In genomic region chr11:76837696-76838421, GRCh38 we compare ENCODE assay signal across 26 cellular contexts. TPM values are rescaled to one million over a fixed set of nuclear protein-coding genes. Genes with fewer than 3 reads are reported as not detected.
DNase-seq lines count a peak whose midpoint lies in the region; ATAC-seq, FAIRE-seq and TF ChIP-seq lines count a peak whose summit lies in the region.
"Had no signal": no experiment of that assay in that cellular context is flagged by ENCODE, and none has a peak within 500 bp of the region (broad histone marks: within the 10 kb centered on the region; RNA-seq: fewer than 3 reads in every experiment).

No MANE protein-coding gene starts in this region.

- no peak overlapping the region for H2BK15ac ChIP-seq in mesendoderm (replicated peaks; ENCODE audit: low read depth)

- DNase-seq in right cardiac atrium = peak in 1 of 3 donors; percentile 55
- DNase-seq in Right ventricle myocardium superior = no peak
- DNase-seq in K562 (ENCODE audit: extremely low read depth in 1 of 4, low spot score in 3 of 4) = no peak
- no peak for DNase-seq in mesendoderm
- DNase-seq in kidney glomerular epithelial cell (lab: John Stamatoyannopoulos, UW) = no peak
- DNase-seq in NCI-H69 (lab: John Stamatoyannopoulos, UW) = no peak
- no peak for DNase-seq in NCI-H187 treated with DMSO at 0.1 percent for 48 hours (lab: John Stamatoyannopoulos, UW)
- DNase-seq in epidermal melanocyte (ENCODE audit: insufficient read length, low spot score) = no peak
- DNase-seq: activated CD8-positive, alpha-beta memory T cell treated with anti-CD3 and anti-CD28 coated beads, Interleukin-2, amount 50 U/mL, for 48 hours; activated CD8-positive, alpha-beta T cell treated with anti-CD3 and anti-CD28 coated beads for 36 hours; activated naive CD4-positive, alpha-beta T cell treated with anti-CD3 and anti-CD28 coated beads, Interleukin-2, amount 10 ng/mL, durations not matched to agents 7 days and 5 days; DMS153; natural killer cell; NCI-H1417 treated with DMSO at 0.1 percent for 48 hours; NCI-H2081; NCI-H2227 treated with DMSO at 0.1 percent for 48 hours; SHP77 treated with DMSO at 0.1 percent for 48 hours; stimulated activated naive CD8-positive, alpha-beta T cell treated with anti-CD3 and anti-CD28 coated beads, Interleukin-15, Interleukin-2, amounts not matched to agents 100 U/mL and 50 U/mL, for 24 hours; T-helper 2 cell; uterus had no signal

- peak overlapping the region; percentile 6; the same call in 1 of the 2 replicates for H3K4me2 ChIP-seq in K562 (ENCODE audit: insufficient read depth, low read length)
- H3K4me2 ChIP-seq in mesendoderm (ENCODE audit: low read length) = no peak overlapping the region
- H3K4me2 ChIP-seq: smooth muscle cell had no signal

- no peak overlapping the region for H3K18ac ChIP-seq in mesendoderm (ENCODE audit: low read length)

- WGBS in right cardiac atrium = 62% methylated on average over 3 of the region's 3 CpGs
- 26% methylated on average over 3 of the region's 3 CpGs for WGBS in K562 (ENCODE audit: insufficient coverage, low coverage, missing lambda C conversion rate)
- WGBS in mesendoderm (ENCODE audit: extremely low coverage, insufficient coverage, low lambda C conversion rate) = no CpG with 5 or more reads among the region's 3 CpGs

- no peaks in the 10 kb centered on the region for H3K9me1 ChIP-seq in K562 (ENCODE audit: control insufficient read depth, insufficient read depth, low read length)

- H3K27me3 ChIP-seq in right cardiac atrium (ENCODE audit: control insufficient read depth, insufficient read depth) (no peaks in the 10 kb centered on the region), K562 (ENCODE audit: control insufficient read depth in 2 of 2, insufficient read depth in 2 of 2, low read length in 2 of 2) (no peaks in the 10 kb centered on the region), mesendoderm (ENCODE audit: insufficient read depth, low read length, poor library complexity) (no peaks in the 10 kb centered on the region)
- H3K27me3 ChIP-seq: dorsolateral prefrontal cortex, uterus had no signal

- H3K9ac ChIP-seq in K562 (ENCODE audit: insufficient read depth in 1 of 2, low read depth in 2 of 2, low read length in 2 of 2) (peak overlapping the region in 1 of 2 experiments; percentile 72; a peak in 1 of 4 replicates), mesendoderm (ENCODE audit: low read length) (peak overlapping the region; percentile 29)

- H2AFZ ChIP-seq in K562 (ENCODE audit: low read depth, low read length) = peak overlapping the region; percentile 48

- intact Hi-C loops in right cardiac atrium (cut with DNase I) (no loop called here), Right ventricle myocardium superior (cut with DNase I) (no loop called here), K562 (cut with micrococcal nuclease) (loop anchor here (1.0 to 5.0 kb wide), 4 partner anchors 28 to 104 kb away; no protein-coding TSS in a partner anchor)

- no peaks in the 10 kb centered on the region for H3K79me1 ChIP-seq in mesendoderm (ENCODE audit: low read length)

- H3K9me3 ChIP-seq in right cardiac atrium (ENCODE audit: control insufficient read depth, low read length) (no peaks in the 10 kb centered on the region), K562 (replicated peaks; ENCODE audit: control insufficient read depth, insufficient read depth, low read depth, low read length) (no peaks in the 10 kb centered on the region)
- H3K9me3 ChIP-seq: uterus had no signal

- CTCF ChIA-PET in K562 (lab: Yijun Ruan, JAX; ENCODE audit: low intra/inter-chr PET ratio) = interaction anchor here (1.5 to 3.9 kb wide), 3 partner anchors 28 to 104 kb away, joined by 4 to 17 read pairs (median 9); no protein-coding TSS in a partner anchor

- no peak overlapping the region for H2BK120ac ChIP-seq in mesendoderm (ENCODE audit: low read depth, low read length)

- peak in 1 of 2 donors; percentile 49 for ATAC-seq in right cardiac atrium
- ATAC-seq in Right ventricle myocardium superior (ENCODE audit: poor library complexity) = no peak
- ATAC-seq in K562 = peak; percentile 4; the same call in 1 of the 3 replicates
- ATAC-seq: activated CD4-positive, alpha-beta T cell treated with anti-CD3 and anti-CD28 coated beads for 36 hours; activated CD8-positive, alpha-beta T cell treated with anti-CD3 and anti-CD28 coated beads for 36 hours; natural killer cell; stimulated activated naive CD8-positive, alpha-beta T cell treated with anti-CD3 and anti-CD28 coated beads, Interleukin-15, Interleukin-2, amounts not matched to agents 100 U/mL and 50 U/mL, for 24 hours had no signal

- no peak for TF ChIP-seq POLR2A in K562 (conservative IDR thresholded peaks at IDR 0.05)

- H3K4ac ChIP-seq in mesendoderm (ENCODE audit: low read depth, low read length) = no peak overlapping the region

- in situ Hi-C loops in K562 (cut with MboI) = no loop called here

- FAIRE-seq in K562 (lab: Jason Lieb, UNC) = peak; percentile 35
- FAIRE-seq: GM12891 had no signal

- H3K23ac ChIP-seq in mesendoderm (ENCODE audit: low read length) = no peak overlapping the region

- no peak overlapping the region for H3K4me3 ChIP-seq in right cardiac atrium (ENCODE audit: low read length)
- no peak overlapping the region for H3K4me3 ChIP-seq in K562
- H3K4me3 ChIP-seq in mesendoderm (ENCODE audit: low read length) = no peak overlapping the region
- H3K4me3 ChIP-seq: dorsolateral prefrontal cortex, smooth muscle cell, uterus had no signal

- no peak overlapping the region for H3K56ac ChIP-seq in mesendoderm (ENCODE audit: low read length)

- H4K8ac ChIP-seq in mesendoderm (ENCODE audit: low read depth, low read length) = no peak overlapping the region

- H3K36me3 ChIP-seq in K562 (ENCODE audit: control insufficient read depth, insufficient read depth, low read length) (no peaks in the 10 kb centered on the region), mesendoderm (ENCODE audit: control insufficient read depth, insufficient read depth, low read length) (no peaks in the 10 kb centered on the region)
- H3K36me3 ChIP-seq: uterus had no signal

- TF ChIP-seq RAD21 in K562 (CRISPR knock-in tag; conservative IDR thresholded peaks at IDR 0.05 in 1 of 2, IDR thresholded peaks at IDR 0.05 in 1 of 2) = no peak

- POLR2A ChIA-PET in K562 (lab: Yijun Ruan, JAX) = interaction anchor here (0.7 kb wide), 2 partner anchors 29 to 1294 kb away, joined by 3 read pairs; no protein-coding TSS in a partner anchor

- no peak for TF ChIP-seq CTCF in K562 (IDR thresholded peaks at IDR 0.05 in 2 of 3, conservative IDR thresholded peaks at IDR 0.05 in 1 of 3; ENCODE audit: insufficient read depth in 2 of 3, low read depth in 1 of 3, low read length in 3 of 3)

- BruUV-seq in K562 (replicated peaks; lab: Mats Ljungman, UMichigan) = no TSS peak

- peak overlapping the region; percentile 6 for H3K27ac ChIP-seq in right cardiac atrium (ENCODE audit: low read length)
- H3K27ac ChIP-seq in K562 (ENCODE audit: extremely low read depth, low read depth, low read length) = no peak overlapping the region
- H3K27ac ChIP-seq in mesendoderm (ENCODE audit: low read depth, low read length) = no peak overlapping the region
- H3K27ac ChIP-seq: HL-60, uterus had no signal

- TF ChIP-seq EP300 in K562 (IDR thresholded peaks at IDR 0.05; ENCODE audit: low read length) = no peak

- H4K5ac ChIP-seq in mesendoderm (ENCODE audit: low read length) = no peak overlapping the region

- H2AK5ac ChIP-seq in mesendoderm (ENCODE audit: low read length) = no peak overlapping the region

- no peaks in the 10 kb centered on the region for H4K20me1 ChIP-seq in K562 (replicated peaks; ENCODE audit: control insufficient read depth, insufficient read depth, low read length)

- no peak overlapping the region for H2BK5ac ChIP-seq in mesendoderm (ENCODE audit: low read length)

- H3K79me2 ChIP-seq in K562 (ENCODE audit: control insufficient read depth, insufficient read depth, low read length) (no peaks in the 10 kb centered on the region), mesendoderm (ENCODE audit: control insufficient read depth, insufficient read depth, low read length) (no peaks in the 10 kb centered on the region)

- H3K4me1 ChIP-seq in right cardiac atrium (ENCODE audit: control insufficient read depth, insufficient read depth, low read length) = peaks cover 6% of the 10 kb centered on the region
- H3K4me1 ChIP-seq in K562 (replicated peaks in 1 of 2; ENCODE audit: control insufficient read depth in 2 of 2, insufficient read depth in 2 of 2, low read length in 2 of 2) = peaks cover 24 to 28% of the 10 kb centered on the region in 2 experiments; a peak in 3 of 5 replicates
- H3K4me1 ChIP-seq in mesendoderm (ENCODE audit: control insufficient read depth, low read depth, low read length) = peaks cover 9% of the 10 kb centered on the region
- H3K4me1 ChIP-seq: uterus had no signal

RNA-seq across cellular contexts. Expression of gene ACER3, which starts 22.9 kb away (rescaled TPM):
- total RNA-seq in right cardiac atrium (10 to 100 TPM; 10.6 to 16.1 (median 12.9) TPM), Right ventricle myocardium superior (10.3 TPM), K562 (2014; rRNA removed) (5.6 and 7.5 TPM in 2 replicates), K562 (2014; rRNA removed; fragmentation: Illumina TruSeq; extraction: Trizol) (9.5 and 13.3 TPM in 2 replicates), K562 (2015; rRNA removed; fragmentation: Illumina TruSeq; extraction: Trizol) (8.6 and 10.3 TPM in 2 replicates), K562 (2021) (10.5 and 13.1 TPM in 2 replicates)
- polyA plus RNA-seq in right cardiac atrium (4.1 TPM), K562 (2011; rRNA removed) (18.7 and 23.8 TPM in 2 replicates), K562 (2014; fragmentation: Illumina TruSeq; extraction: Trizol) (8.2 and 11.3 TPM in 2 replicates), K562 (2014; fragmentation: Nextera tagmentation; extraction: Ambion mirVana) (1 to 10 TPM; 2.0 to 3.0 TPM), K562 (2014; rRNA removed) (6.1 and 6.2 TPM in 2 replicates)
- 28.7 and 32.1 TPM in 2 replicates for total RNA-seq in K562 (2011; cell fraction: chromatin; rRNA removed; ENCODE audit: low replicate concordance)
- 16.7 and 18.3 TPM in 2 replicates for total RNA-seq in K562 (2011; cell fraction: nucleolus; rRNA removed)
- 17.2 and 24.5 TPM in 2 replicates for total RNA-seq in K562 (2011; cell fraction: nucleoplasm; rRNA removed)
- 6.5 and 9.3 TPM in 2 replicates for polyA plus RNA-seq in K562 (2011; cell fraction: cytosol; rRNA removed)
- polyA plus RNA-seq in K562 (2011; cell fraction: nucleus; rRNA removed) = 11.8 and 12.2 TPM in 2 replicates
- polyA plus RNA-seq in K562 (2012) = 6.9 and 7.1 TPM in 2 replicates
- polyA minus RNA-seq in K562 (2011; rRNA and poly(A)+ RNA removed) = 21.6 and 23.6 TPM in 2 replicates
- 5.0 and 5.7 TPM in 2 replicates for polyA minus RNA-seq in K562 (2011; cell fraction: cytosol; rRNA and poly(A)+ RNA removed)
- polyA minus RNA-seq in K562 (2011; cell fraction: nucleus; rRNA and poly(A)+ RNA removed) = 14.5 and 14.7 TPM in 2 replicates
- 9.5 TPM for polyA plus RNA-seq in mesendoderm (2013, experiment 1 of 2)
- 9.0 TPM for polyA plus RNA-seq in mesendoderm (2013, experiment 2 of 2)

RNA-seq across cellular contexts. Expression of gene TSKU, which starts 54.7 kb away (rescaled TPM):
- total RNA-seq in right cardiac atrium (10 to 100 TPM; 10.6 to 26.8 (median 15.3) TPM), Right ventricle myocardium superior (17.2 TPM), K562 (2014; rRNA removed) (8.4 and 14.1 TPM in 2 replicates), K562 (2014; rRNA removed; fragmentation: Illumina TruSeq; extraction: Trizol) (3.3 and 4.2 TPM in 2 replicates), K562 (2015; rRNA removed; fragmentation: Illumina TruSeq; extraction: Trizol) (6.6 and 6.8 TPM in 2 replicates), K562 (2021) (11.9 and 14.1 TPM in 2 replicates)
- polyA plus RNA-seq in right cardiac atrium (14.1 TPM), K562 (2011; rRNA removed) (10.1 and 13.8 TPM in 2 replicates), K562 (2014; fragmentation: Illumina TruSeq; extraction: Trizol) (8.4 and 12.1 TPM in 2 replicates), K562 (2014; fragmentation: Nextera tagmentation; extraction: Ambion mirVana) (1 to 10 TPM in 1 of 2 experiments, under 1 TPM in 1; 0.60 to 1.0 TPM), K562 (2014; rRNA removed) (9.1 and 12.3 TPM in 2 replicates)
- total RNA-seq in K562 (2011; cell fraction: chromatin; rRNA removed; ENCODE audit: low replicate concordance) = 11.1 and 28.4 TPM in 2 replicates
- 25.8 and 29.7 TPM in 2 replicates for total RNA-seq in K562 (2011; cell fraction: nucleolus; rRNA removed)
- total RNA-seq in K562 (2011; cell fraction: nucleoplasm; rRNA removed) = 21.8 and 26.4 TPM in 2 replicates
- polyA plus RNA-seq in K562 (2011; cell fraction: cytosol; rRNA removed) = 13.9 and 37.3 TPM in 2 replicates
- polyA plus RNA-seq in K562 (2011; cell fraction: nucleus; rRNA removed) = 7.1 and 14.0 TPM in 2 replicates
- polyA plus RNA-seq in K562 (2012) = 11.1 and 12.1 TPM in 2 replicates
- polyA minus RNA-seq in K562 (2011; rRNA and poly(A)+ RNA removed) = 7.3 and 10.2 TPM in 2 replicates
- polyA minus RNA-seq in K562 (2011; cell fraction: cytosol; rRNA and poly(A)+ RNA removed) = 11.4 and 12.7 TPM in 2 replicates
- 12.3 and 13.4 TPM in 2 replicates for polyA minus RNA-seq in K562 (2011; cell fraction: nucleus; rRNA and poly(A)+ RNA removed)
- 62.6 TPM for polyA plus RNA-seq in mesendoderm (2013, experiment 1 of 2)
- polyA plus RNA-seq in mesendoderm (2013, experiment 2 of 2) = 61.3 TPM
- total RNA-seq: mononuclear cell, natural killer cell had no signal
